ENCODE assay signal across 18 cellular contexts in genomic region chrX:19448077-19448476, GRCh38.
A peak's percentile ranks its signal among the peaks of the same experiment; 100 is the strongest.
DNase-seq lines count a peak whose midpoint lies in the region; ATAC-seq, FAIRE-seq and TF ChIP-seq lines count a peak whose summit lies in the region.
"Had no signal": no experiment of that assay in that cellular context is flagged by ENCODE, and none has a peak within 500 bp of the region (broad histone marks: within the 10 kb centered on the region; RNA-seq: fewer than 3 reads in every experiment).

No MANE protein-coding gene starts in this region.

- POLR2A ChIA-PET in HepG2 (lab: Yijun Ruan, JAX), result no interaction called here

- WGBS in endodermal cell (ENCODE audit: insufficient coverage in 1 of 2, insufficient read length in 1 of 2), 2 experiments, result no CpG with 5 or more reads among the region's 7 CpGs
- WGBS in HepG2 (ENCODE audit: low lambda C conversion rate), result 33% methylated on average over 3 of the region's 7 CpGs
- 27 to 66% (median 52%) methylated on average over 7 of the region's 7 CpGs for whole genome bisulfite sequencing in small intestine, 3 donors

- in situ Hi-C loops in HepG2 (cut with HindIII; ENCODE audit: extremely low pct_ligation_motif_present, low pct_unique_long_range_greater_than_20kb), result no loop called here

- intact Hi-C loops in HepG2 (cut with micrococcal nuclease; ENCODE audit: unreplicated experiment), result no loop called here

- no peak for TF ChIP-seq POLR2A in HepG2 (IDR thresholded peaks at IDR 0.05; ENCODE audit: insufficient read depth in 1 of 2, low read depth in 2 of 2, low read length in 2 of 2)

- BruUV-seq in HepG2 (replicated peaks; lab: Mats Ljungman, UMichigan), result no TSS peak

- peak overlapping the region; percentile 78 for H3K27ac Mint-ChIP-seq in endodermal cell
- H3K27ac Mint-ChIP-seq in progenitor cell of endocrine pancreas, result peak overlapping the region; percentile 45
- H3K27ac Mint-ChIP-seq: CD4-positive, CD25-positive, alpha-beta regulatory T cell; GM23338 had no signal

- TF ChIP-seq EP300 in HepG2 (IDR thresholded peaks at IDR 0.05; ENCODE audit: low read depth in 2 of 2, low read length in 2 of 2), result no peak
- TF ChIP-seq EP300 in HepG2 (CRISPR knock-in tag; IDR thresholded peaks at IDR 0.05; ENCODE audit: borderline replicate concordance), result no peak

- ATAC-seq in HepG2, result peak; percentile 38; the same call in 2 of the 3 replicates
- ATAC-seq: GM23338, K562 had no signal

- peaks cover 53% of the 10 kb centered on the region for H3K9me3 Mint-ChIP-seq in endodermal cell
- peaks cover 11% of the 10 kb centered on the region for H3K9me3 Mint-ChIP-seq in progenitor cell of endocrine pancreas (ENCODE audit: low read depth)
- H3K9me3 Mint-ChIP-seq: GM23338 had no signal

- no peaks in the 10 kb centered on the region for H3K27me3 ChIP-seq in endodermal cell (ENCODE audit: control insufficient read depth, insufficient read depth, low read length, poor library complexity, severe bottlenecking)
- H3K27me3 ChIP-seq in HepG2 (ENCODE audit: control insufficient read depth in 1 of 2, insufficient read depth in 2 of 2, low read length in 2 of 2), result no peaks in the 10 kb centered on the region
- H3K27me3 ChIP-seq in small intestine (ENCODE audit: control insufficient read depth in 2 of 2, insufficient read depth in 2 of 2, low read length in 2 of 2), result no peaks in the 10 kb centered on the region
- H3K27me3 ChIP-seq: BLaER1 treated with 17β-estradiol and CSF1 and Interleukin-3, amounts not matched to agents 10 nM and 100 nM had no signal

- no peaks in the 10 kb centered on the region for H3K36me3 Mint-ChIP-seq in endodermal cell (ENCODE audit: low read depth)
- peaks cover 3% of the 10 kb centered on the region for H3K36me3 Mint-ChIP-seq in progenitor cell of endocrine pancreas (ENCODE audit: insufficient read depth)
- H3K36me3 Mint-ChIP-seq: CD4-positive, CD25-positive, alpha-beta regulatory T cell had no signal

- H3K4me1 Mint-ChIP-seq in endodermal cell, result peaks cover 13% of the 10 kb centered on the region
- peaks cover 14% of the 10 kb centered on the region for H3K4me1 Mint-ChIP-seq in progenitor cell of endocrine pancreas (ENCODE audit: low read depth)
- H3K4me1 Mint-ChIP-seq: CD4-positive, CD25-positive, alpha-beta regulatory T cell; GM23338 had no signal

- TF ChIP-seq CTCF in endodermal cell (conservative IDR thresholded peaks at IDR 0.05), result no peak
- no peak for TF ChIP-seq CTCF in HepG2 (CRISPR knock-in tag; IDR thresholded peaks at IDR 0.05)
- TF ChIP-seq CTCF in progenitor cell of endocrine pancreas (IDR thresholded peaks at IDR 0.05; ENCODE audit: unreplicated experiment), result no peak

- TF ChIP-seq RAD21 in HepG2 (CRISPR knock-in tag; IDR thresholded peaks at IDR 0.05), result no peak

- H3K27me3 Mint-ChIP-seq in endodermal cell (ENCODE audit: insufficient read depth) (no peaks in the 10 kb centered on the region), progenitor cell of endocrine pancreas (no peaks in the 10 kb centered on the region)
- H3K27me3 Mint-ChIP-seq: CD4-positive, CD25-positive, alpha-beta regulatory T cell had no signal

- CTCF ChIA-PET in HepG2 (lab: Yijun Ruan, JAX; ENCODE audit: low intra/inter-chr PET ratio, low total read pairs), result no interaction called here

- H3K4me3 ChIP-seq in endodermal cell (ENCODE audit: low read length) (no peak overlapping the region), HepG2 (replicated peaks in 1 of 3; ENCODE audit: insufficient read depth in 1 of 3, low read depth in 2 of 3, low read length in 3 of 3) (no peak overlapping the region), small intestine (ENCODE audit: low read depth in 1 of 2, low read length in 2 of 2) (no peak overlapping the region)
- H3K4me3 ChIP-seq: BLaER1 treated with 17β-estradiol and CSF1 and Interleukin-3, amounts not matched to agents 10 nM and 100 nM; GM23338; K562 had no signal

- no peak overlapping the region for H3K27ac ChIP-seq in endodermal cell (ENCODE audit: low read depth, low read length)
- H3K27ac ChIP-seq in HepG2 (ENCODE audit: extremely low read length, insufficient read depth, low read length), result no peak overlapping the region
- no peak overlapping the region for H3K27ac ChIP-seq in small intestine (ENCODE audit: low read depth in 1 of 2, low read length in 1 of 2)
- H3K27ac ChIP-seq: 22Rv1; BLaER1 treated with 17β-estradiol and CSF1 and Interleukin-3, amounts not matched to agents 10 nM and 100 nM had no signal

- H3K9ac ChIP-seq in endodermal cell (ENCODE audit: extremely low read depth, low read length, poor library complexity, severe bottlenecking) (no peak overlapping the region), HepG2 (ENCODE audit: insufficient read depth, low read depth, low read length) (no peak overlapping the region)
- H3K9ac ChIP-seq: BLaER1 treated with 17β-estradiol and CSF1 and Interleukin-3, amounts not matched to agents 10 nM and 100 nM had no signal

- H3K4me1 ChIP-seq in endodermal cell (ENCODE audit: control insufficient read depth, insufficient read depth, low read length) (no peaks in the 10 kb centered on the region), HepG2 (ENCODE audit: insufficient read depth, low read length) (peaks cover 6% of the 10 kb centered on the region; the same call in 1 of the 2 replicates), small intestine (ENCODE audit: control insufficient read depth in 2 of 2, insufficient read depth in 1 of 2, low read depth in 1 of 2, low read length in 1 of 2) (no peaks in the 10 kb centered on the region)
- H3K4me1 ChIP-seq: BLaER1 treated with 17β-estradiol and CSF1 and Interleukin-3, amounts not matched to agents 10 nM and 100 nM had no signal

- DNase-seq in DMS53 (lab: John Stamatoyannopoulos, UW) (peak; percentile 57), endodermal cell (peak; percentile 46), HepG2 (ENCODE audit: low spot score) (peak; percentile 15), progenitor cell of endocrine pancreas (ENCODE audit: low spot score, unreplicated experiment) (no peak), glomerular visceral epithelial cell (ENCODE audit: extremely low spot score) (no peak), dermis blood vessel endothelial cell (no peak), small intestine (no peak)
- DNase-seq: CD4-positive, CD25-positive, alpha-beta regulatory T cell; DMS 273 treated with DMSO at 0.1 percent for 48 hours; DMS79 treated with DMSO at 0.1 percent for 48 hours; EL; H7 had no signal

- H3K9me3 ChIP-seq in endodermal cell (ENCODE audit: control insufficient read depth, low read length), result no peaks in the 10 kb centered on the region
- no peaks in the 10 kb centered on the region for H3K9me3 ChIP-seq in HepG2 (ENCODE audit: low read length)
- H3K9me3 ChIP-seq in small intestine (ENCODE audit: control insufficient read depth, low read depth), result no peaks in the 10 kb centered on the region
- H3K9me3 ChIP-seq: BLaER1 treated with 17β-estradiol and CSF1 and Interleukin-3, amounts not matched to agents 10 nM and 100 nM had no signal

- no peak overlapping the region for H3K4me3 Mint-ChIP-seq in endodermal cell
- H3K4me3 Mint-ChIP-seq in progenitor cell of endocrine pancreas (ENCODE audit: low read depth), result no peak overlapping the region
- H3K4me3 Mint-ChIP-seq: CD4-positive, CD25-positive, alpha-beta regulatory T cell; GM23338 had no signal

- FAIRE-seq in HepG2 (lab: Jason Lieb, UNC) (peak; percentile 63), small intestine (lab: Jason Lieb, UNC) (no peak)
- FAIRE-seq: G401.6, GM12891, K562 had no signal

- H3K79me2 ChIP-seq in HepG2 (ENCODE audit: insufficient read depth, low read length), result no peaks in the 10 kb centered on the region

- H2AFZ ChIP-seq in HepG2 (ENCODE audit: low read length), result no peak overlapping the region
- H2AFZ ChIP-seq: GM23338 had no signal

- H4K20me1 ChIP-seq in HepG2 (ENCODE audit: insufficient read depth, low read length), result no peaks in the 10 kb centered on the region
- H4K20me1 ChIP-seq: BLaER1 treated with 17β-estradiol and CSF1 and Interleukin-3, amounts not matched to agents 10 nM and 100 nM had no signal

- H3K36me3 ChIP-seq in endodermal cell (ENCODE audit: control insufficient read depth, insufficient read depth, low read length) (no peaks in the 10 kb centered on the region), HepG2 (replicated peaks in 1 of 2; ENCODE audit: control insufficient read depth in 1 of 2, insufficient read depth in 2 of 2, low read length in 2 of 2) (no peaks in the 10 kb centered on the region), small intestine (ENCODE audit: control insufficient read depth in 2 of 2, insufficient read depth in 2 of 2, low read length in 2 of 2) (no peaks in the 10 kb centered on the region)
- H3K36me3 ChIP-seq: BLaER1 treated with 17β-estradiol and CSF1 and Interleukin-3, amounts not matched to agents 10 nM and 100 nM had no signal

- no peak overlapping the region for H3K4me2 ChIP-seq in HepG2 (ENCODE audit: low read depth, low read length)
- H3K4me2 ChIP-seq: BLaER1 treated with 17β-estradiol and CSF1 and Interleukin-3, amounts not matched to agents 10 nM and 100 nM; GM23338 had no signal

TF ChIP-seq in HepG2, 621 proteins besides CTCF, POLR2A, EP300 and RAD21:
- TF ChIP-seq XRCC5 (optimal IDR thresholded peaks at IDR 0.05; ENCODE audit: low read length) (no peak), ZSCAN25 (CRISPR knock-in tag; IDR thresholded peaks at IDR 0.05) (no peak), UBTF (CRISPR knock-in tag; IDR thresholded peaks at IDR 0.05) (no peak), ZKSCAN1 (IDR thresholded peaks at IDR 0.05; ENCODE audit: low read length) (no peak), TAF15 (IDR thresholded peaks at IDR 0.05; ENCODE audit: low read depth, low read length, poor library complexity, severe bottlenecking) (no peak)
TF ChIP-seq in HepG2: peak in this region for 0.

Comparison
In these comparisons a context has a peak if more than half of its experiments do, and no peak if none do; other contexts are left out.
1. DNase-seq: peak in DMS53 (single experiment), endodermal cell (single experiment) and HepG2 (single experiment); none in progenitor cell of endocrine pancreas (single experiment), glomerular visceral epithelial cell (single experiment), dermis blood vessel endothelial cell (single experiment) and small intestine (single experiment).